Comparison of ENCODE assay signal across 20 cellular contexts in genomic region chr14:54693761-54694160, GRCh38.
"Had no signal": no experiment of that assay in that cellular context is flagged by ENCODE, and none has a peak within 500 bp of the region (broad histone marks: within the 10 kb centered on the region; RNA-seq: fewer than 3 reads in every experiment).

No MANE protein-coding gene starts in this region.

- H3K36me3 Mint-ChIP-seq: type B pancreatic cell had no signal

- H3K27me3 ChIP-seq: colonic mucosa, esophagus squamous epithelium, sigmoid colon, stomach, uterus had no signal

- DNase-seq: colonic mucosa; dermis blood vessel endothelial cell; esophagus squamous epithelium; foreskin fibroblast; hippocampal formation; left colon; mammary epithelial cell; naive thymus-derived CD4-positive, alpha-beta T cell; nephron progenitor cell; retina; sigmoid colon; small intestine; stimulated activated CD4-positive, alpha-beta T cell treated with anti-CD3 and anti-CD28 coated beads, Interleukin-12 subunit alpha, Interleukin-12 subunit beta, amount 100 ng/mL, for 4 hours; stimulated activated naive CD4-positive, alpha-beta T cell; stomach; substantia nigra; uterus had no signal

- H3K4me1 ChIP-seq: colonic mucosa, prostate gland had no signal

- H3K36me3 ChIP-seq: colonic mucosa, esophagus squamous epithelium, prostate gland, sigmoid colon, stomach, uterus had no signal

- H3K9me3 Mint-ChIP-seq: naive thymus-derived CD4-positive, alpha-beta T cell; nephron progenitor cell; type B pancreatic cell had no signal

- H3K27ac Mint-ChIP-seq: naive thymus-derived CD4-positive, alpha-beta T cell; nephron progenitor cell; type B pancreatic cell had no signal

- ATAC-seq: left colon; naive thymus-derived CD4-positive, alpha-beta T cell had no signal

- H2AFZ ChIP-seq: parathyroid adenoma had no signal

- H3K9me3 ChIP-seq: colonic mucosa, esophagus squamous epithelium, prostate gland, sigmoid colon, stomach, uterus had no signal

- FAIRE-seq: small intestine had no signal

- H3K4me3 Mint-ChIP-seq: naive thymus-derived CD4-positive, alpha-beta T cell; nephron progenitor cell; type B pancreatic cell had no signal

- H3K4me3 ChIP-seq: colonic mucosa, esophagus squamous epithelium, prostate gland, sigmoid colon, stomach, uterus had no signal

- H3K27ac ChIP-seq: colonic mucosa, esophagus squamous epithelium, parathyroid adenoma, prostate gland, stomach had no signal

- H3K9ac ChIP-seq: parathyroid adenoma had no signal
